Comparison of ENCODE assay signal across 8 cellular contexts in genomic region chr1:86913896-86914634, GRCh38. TPM values are rescaled to one million over a fixed set of nuclear protein-coding genes. Genes with fewer than 3 reads are reported as not detected.
DNase-seq lines count a peak whose midpoint lies in the region; ATAC-seq, FAIRE-seq and TF ChIP-seq lines count a peak whose summit lies in the region.

Gene SELENOF, minus strand, starts transcription at chr1:86914126. Its CDS starts 15 bp downstream, at chr1:86914111.

- H3K27me3 Mint-ChIP-seq in CD4-positive, alpha-beta T cell = no peaks in the 10 kb centered on the region

- peak within 1 kb of the TSS; percentile 90 for H3K4me2 ChIP-seq in HepG2 (ENCODE audit: low read depth, low read length)

- peak; percentile 98 to 100 (median 99) for DNase-seq in CD4-positive, alpha-beta T cell
- peak; percentile 100 for DNase-seq in NCI-H82 (lab: John Stamatoyannopoulos, UW)
- DNase-seq in activated CD4-positive, alpha-beta T cell treated with anti-CD3 and anti-CD28 coated beads, Interleukin-2, amount 50 U/mL, for 48 hours = peak; percentile 99 to 100
- peak; percentile 94 to 99 (median 98) for DNase-seq in dorsolateral prefrontal cortex
- peak; percentile 99 for DNase-seq in HepG2 (ENCODE audit: low spot score)
- DNase-seq in stimulated activated CD4-positive, alpha-beta T cell treated with anti-CD3 and anti-CD28 coated beads, Interleukin-4, amount 100 ng/mL, for 1 hour = peak; percentile 99

- peaks cover 55% of the 10 kb centered on the region for H3K4me1 ChIP-seq in HepG2 (ENCODE audit: insufficient read depth, low read length)

- FAIRE-seq in HepG2 (lab: Jason Lieb, UNC) = peak; percentile 99

- H3K4me1 Mint-ChIP-seq in CD4-positive, alpha-beta T cell (ENCODE audit: low read depth) = peaks cover 53% of the 10 kb centered on the region

- TF ChIP-seq RAD21 in HepG2 (CRISPR knock-in tag; IDR thresholded peaks at IDR 0.05) = no peak

- H3K9ac ChIP-seq in HepG2 (ENCODE audit: insufficient read depth, low read depth, low read length) = peak within 1 kb of the TSS; percentile 99

- in situ Hi-C loops in HepG2 (cut with HindIII; ENCODE audit: extremely low pct_ligation_motif_present, low pct_unique_long_range_greater_than_20kb) = loop anchor here (10.0 kb wide), 1 partner anchor 139 kb away; no protein-coding TSS in a partner anchor

- no peaks in the 10 kb centered on the region for H3K9me3 ChIP-seq in CD4-positive, alpha-beta T cell (ENCODE audit: control insufficient read depth, low read length)
- no peaks in the 10 kb centered on the region for H3K9me3 ChIP-seq in HepG2 (ENCODE audit: low read length)

- BruUV-seq in HepG2 (replicated peaks; lab: Mats Ljungman, UMichigan) = no TSS peak

- peaks cover 25% of the 10 kb centered on the region for H4K20me1 ChIP-seq in HepG2 (ENCODE audit: insufficient read depth, low read length)

- peak; percentile 86 to 88 for TF ChIP-seq POLR2A in HepG2 (IDR thresholded peaks at IDR 0.05; ENCODE audit: insufficient read depth in 1 of 2, low read depth in 2 of 2, low read length in 2 of 2)

- TF ChIP-seq EP300 in HepG2 (IDR thresholded peaks at IDR 0.05; ENCODE audit: low read depth in 2 of 2, low read length in 2 of 2) (no peak), HepG2 (CRISPR knock-in tag; IDR thresholded peaks at IDR 0.05; ENCODE audit: borderline replicate concordance) (no peak)

- TF ChIP-seq CTCF in CD4-positive, alpha-beta T cell (IDR thresholded peaks at IDR 0.05) = no peak
- TF ChIP-seq CTCF in dorsolateral prefrontal cortex (IDR thresholded peaks at IDR 0.05 in 54 of 56, conservative IDR thresholded peaks at IDR 0.05 in 2 of 56; ENCODE audit: low read depth in 1 of 56, partially characterized antibody in 56 of 56) (peak in 11 of 56 donors; percentile 5 to 34 (median 9)), HepG2 (CRISPR knock-in tag; IDR thresholded peaks at IDR 0.05) (no peak)

- no peaks in the 10 kb centered on the region for H3K27me3 ChIP-seq in CD4-positive, alpha-beta T cell (ENCODE audit: control insufficient read depth, insufficient read depth, low read length)
- H3K27me3 ChIP-seq in dorsolateral prefrontal cortex (no peaks in the 10 kb centered on the region), HepG2 (ENCODE audit: control insufficient read depth in 1 of 2, insufficient read depth in 2 of 2, low read length in 2 of 2) (peaks cover 0 to 5% of the 10 kb centered on the region in 2 experiments; a peak in 2 of 5 replicates)

- peaks cover 94% of the 10 kb centered on the region for H3K79me2 ChIP-seq in HepG2 (ENCODE audit: insufficient read depth, low read length)

- peak within 1 kb of the TSS; percentile 61 to 99 (median 89) for H3K4me3 ChIP-seq in dorsolateral prefrontal cortex
- peak within 1 kb of the TSS; percentile 96 to 99 (median 96) for H3K4me3 ChIP-seq in HepG2 (replicated peaks in 1 of 3; ENCODE audit: insufficient read depth in 1 of 3, low read depth in 2 of 3, low read length in 3 of 3)

- under 1% methylated on average over 36 of the region's 47 CpGs for WGBS in HepG2 (ENCODE audit: low lambda C conversion rate)

- H3K27ac ChIP-seq in CD4-positive, alpha-beta T cell (ENCODE audit: low read depth, low read length) = peak within 1 kb of the TSS; percentile 96
- H3K27ac ChIP-seq in dorsolateral prefrontal cortex (peak within 1 kb of the TSS; percentile 59 to 98 (median 93)), HepG2 (ENCODE audit: extremely low read length, insufficient read depth, low read length) (peak within 1 kb of the TSS; percentile 95)

- peaks cover 0 to 7% of the 10 kb centered on the region in 2 experiments; a peak in 4 of 5 replicates for H3K36me3 ChIP-seq in HepG2 (replicated peaks in 1 of 2; ENCODE audit: control insufficient read depth in 1 of 2, insufficient read depth in 2 of 2, low read length in 2 of 2)

- no peaks in the 10 kb centered on the region for H3K9me3 Mint-ChIP-seq in CD4-positive, alpha-beta T cell

- no peak within 1 kb of the TSS for H3K27ac Mint-ChIP-seq in CD4-positive, alpha-beta T cell

- CTCF ChIA-PET in CD4-positive, alpha-beta T cell (lab: Charles Lee) = interaction anchor here (2.7 kb wide), 1 partner anchor 210 kb away, joined by 17 read pairs; the partner anchor contains the start of gene SH3GLB1
- CTCF ChIA-PET in HepG2 (lab: Yijun Ruan, JAX; ENCODE audit: low intra/inter-chr PET ratio, low total read pairs) = no interaction called here

- peak within 1 kb of the TSS; percentile 81 for H2AFZ ChIP-seq in HepG2 (ENCODE audit: low read length)

- H3K36me3 Mint-ChIP-seq in CD4-positive, alpha-beta T cell (ENCODE audit: low read depth) = peaks cover 32% of the 10 kb centered on the region

- ATAC-seq in CD4-positive, alpha-beta T cell (ENCODE audit: poor library complexity) = peak; percentile 88
- ATAC-seq in GM19452 (IDR thresholded peaks at IDR 0.05; ENCODE audit: unreplicated experiment) (peak; percentile 85), HG03575 (IDR thresholded peaks at IDR 0.05; ENCODE audit: extremely low read depth, insufficient number of reproducible peaks, low FRiP score, unreplicated experiment) (peak; percentile 48), HepG2 (peak; percentile 89)

- intact Hi-C loops in CD4-positive, alpha-beta T cell (cut with DNase I, micrococcal nuclease) = loop anchor here (2.0 to 10.0 kb wide), 6 partner anchors 131 to 527 kb away; partner anchors contain the start of genes SH3GLB1 (in 2 of the 2) and ODF2L (in 1 of the 2)
- intact Hi-C loops in dorsolateral prefrontal cortex (cut with DNase I) = loop anchor here (10.0 kb wide), 4 partner anchors 51 to 209 kb away; partner anchors contain the start of gene SH3GLB1 (in 2 of the 2)
- intact Hi-C loops in HepG2 (cut with micrococcal nuclease; ENCODE audit: unreplicated experiment) = loop anchor here (2.0 to 10.0 kb wide), 4 partner anchors 21 to 209 kb away; partner anchors contain the start of gene SH3GLB1

- H3K4me3 Mint-ChIP-seq in CD4-positive, alpha-beta T cell = no peak within 1 kb of the TSS

- POLR2A ChIA-PET in CD4-positive, alpha-beta T cell (lab: Charles Lee) = interaction anchor here (0.5 to 5.7 kb wide), 26 partner anchors 11 to 1977 kb away, joined by 3 to 103 read pairs (median 5); partner anchors contain the start of genes BCL10, LMO4, ODF2L and PKN2
- POLR2A ChIA-PET in HepG2 (lab: Yijun Ruan, JAX) = interaction anchor here (0.7 to 4.6 kb wide), 19 partner anchors 10 to 140 kb away, joined by 3 to 65 read pairs (median 6); no protein-coding TSS in a partner anchor

TF ChIP-seq in HepG2, 621 proteins besides CTCF, POLR2A, EP300 and RAD21 (continues in another document):
- TF ChIP-seq, protein P1, sequence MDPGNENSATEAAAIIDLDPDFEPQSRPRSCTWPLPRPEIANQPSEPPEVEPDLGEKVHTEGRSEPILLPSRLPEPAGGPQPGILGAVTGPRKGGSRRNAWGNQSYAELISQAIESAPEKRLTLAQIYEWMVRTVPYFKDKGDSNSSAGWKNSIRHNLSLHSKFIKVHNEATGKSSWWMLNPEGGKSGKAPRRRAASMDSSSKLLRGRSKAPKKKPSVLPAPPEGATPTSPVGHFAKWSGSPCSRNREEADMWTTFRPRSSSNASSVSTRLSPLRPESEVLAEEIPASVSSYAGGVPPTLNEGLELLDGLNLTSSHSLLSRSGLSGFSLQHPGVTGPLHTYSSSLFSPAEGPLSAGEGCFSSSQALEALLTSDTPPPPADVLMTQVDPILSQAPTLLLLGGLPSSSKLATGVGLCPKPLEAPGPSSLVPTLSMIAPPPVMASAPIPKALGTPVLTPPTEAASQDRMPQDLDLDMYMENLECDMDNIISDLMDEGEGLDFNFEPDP (CRISPR knock-in tag; conservative IDR thresholded peaks at IDR 0.05) = no peak
- TF ChIP-seq LRRFIP1 (CRISPR knock-in tag; conservative IDR thresholded peaks at IDR 0.05) = no peak

RNA-seq across cellular contexts. Expression of gene SELENOF, which starts in this region (rescaled TPM):
- 10 to 100 TPM; 74.1 to 74.9 TPM for total RNA-seq in CD4-positive, alpha-beta T cell
- 100 to 1,000 TPM in 98 of 120 experiments, 10 to 100 TPM in 22; 81.1 to 146 (median 111) TPM for total RNA-seq in dorsolateral prefrontal cortex
- total RNA-seq in HepG2 (2016; rRNA removed; fragmentation: Illumina TruSeq; extraction: Trizol) = 124 and 163 TPM in 2 replicates
- 25.2 and 35.4 TPM in 2 replicates for total RNA-seq in HepG2 (2016; cell fraction: cytosol; rRNA removed; fragmentation: Illumina TruSeq; extraction: Trizol; ENCODE audit: low read depth)
- 130 and 171 TPM in 2 replicates for total RNA-seq in HepG2 (2016; cell fraction: insoluble cytoplasmic fraction; rRNA removed; fragmentation: Illumina TruSeq; extraction: Trizol)
- 69.8 and 78.9 TPM in 2 replicates for total RNA-seq in HepG2 (2016; cell fraction: membrane; rRNA removed; fragmentation: Illumina TruSeq; extraction: Trizol)
- total RNA-seq in HepG2 (2016; cell fraction: nucleus; rRNA removed; fragmentation: Illumina TruSeq; extraction: Trizol) = 143 and 153 TPM in 2 replicates
- polyA plus RNA-seq in HepG2 (2011; rRNA removed) = 88.2 and 133 TPM in 2 replicates
- 54.9 and 90.7 TPM in 2 replicates for polyA plus RNA-seq in HepG2 (2011; cell fraction: cytosol; rRNA removed)
- 15.6 and 23.8 TPM in 2 replicates for polyA plus RNA-seq in HepG2 (2011; cell fraction: nucleus; rRNA removed)
- 109 and 157 TPM in 2 replicates for polyA plus RNA-seq in HepG2 (2012)
- 26.8 and 27.6 TPM in 2 replicates for polyA plus RNA-seq in HepG2 (2016; cell fraction: cytosol; fragmentation: Illumina TruSeq; extraction: Trizol; ENCODE audit: low read depth)
- polyA plus RNA-seq in HepG2 (2016; cell fraction: insoluble cytoplasmic fraction; fragmentation: Illumina TruSeq; extraction: Trizol; ENCODE audit: low read depth) = 145 and 147 TPM in 2 replicates
- polyA plus RNA-seq in HepG2 (2016; cell fraction: membrane; fragmentation: Illumina TruSeq; extraction: Trizol; ENCODE audit: low read depth) = 57.9 and 59.8 TPM in 2 replicates
- polyA plus RNA-seq in HepG2 (2016; cell fraction: nucleus; fragmentation: Illumina TruSeq; extraction: Trizol; ENCODE audit: insufficient read depth, low read depth) = 249 and 252 TPM in 2 replicates
- polyA minus RNA-seq in HepG2 (2011; rRNA and poly(A)+ RNA removed; ENCODE audit: low replicate concordance) = 41.6 and 58.4 TPM in 2 replicates
- 50.9 and 59.9 TPM in 2 replicates for polyA minus RNA-seq in HepG2 (2011; cell fraction: cytosol; rRNA and poly(A)+ RNA removed)
- 38.8 and 44.2 TPM in 2 replicates for polyA minus RNA-seq in HepG2 (2011; cell fraction: nucleus; rRNA and poly(A)+ RNA removed)

Comparison
In these comparisons a context has a peak if more than half of its experiments do, and no peak if none do; other contexts are left out.
1. Peak in every context shown above with its lines: DNase-seq, ATAC-seq, H3K4me3 ChIP-seq and H3K27ac ChIP-seq.